8 cellular contexts compared by ENCODE assay signal in the genomic region with DNA sequence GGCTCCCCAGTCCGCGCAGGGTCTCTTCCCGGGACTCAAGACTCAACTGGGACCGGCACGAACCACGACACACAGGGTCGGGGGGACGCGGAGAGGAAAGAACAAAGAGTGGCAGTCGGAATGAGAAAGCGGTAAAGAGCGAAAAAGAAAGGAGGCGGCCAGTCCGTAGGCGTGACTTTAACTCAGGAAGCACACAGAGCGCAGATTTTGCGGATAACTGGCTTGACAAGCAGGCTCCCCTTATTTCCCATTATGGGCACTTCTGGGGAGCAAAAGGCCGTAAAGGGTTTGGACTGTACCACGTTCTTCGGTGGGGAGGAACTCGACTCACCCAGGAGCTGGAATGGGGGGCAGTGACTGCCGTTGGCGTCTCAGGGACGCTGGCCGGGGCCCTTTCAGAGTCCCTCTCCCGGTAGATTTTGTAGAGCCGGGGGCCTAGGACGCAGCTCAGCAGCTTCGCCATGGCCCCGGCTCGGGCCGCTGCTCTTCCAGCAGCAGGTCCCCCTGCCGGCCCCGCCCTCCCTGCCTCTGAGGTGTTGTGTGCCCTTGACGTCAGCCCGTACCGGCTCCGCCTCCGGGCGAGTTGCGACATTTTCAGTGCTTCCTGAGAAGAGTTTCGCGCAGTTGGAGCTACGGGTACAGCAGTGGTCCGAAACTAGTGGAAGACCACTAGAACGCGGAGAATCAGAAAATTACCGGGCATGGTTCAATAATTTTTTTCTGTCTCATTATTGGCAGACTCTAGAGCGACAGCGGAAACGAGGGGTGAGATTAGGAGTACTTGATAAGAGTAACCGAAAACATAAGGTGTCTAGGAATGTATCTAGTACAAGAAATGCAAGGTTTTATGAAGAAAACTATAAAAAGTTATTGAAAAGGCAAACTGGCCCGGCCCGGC. TPM values are rescaled to one million over a fixed set of nuclear protein-coding genes. Genes with fewer than 3 reads are reported as not detected.
DNase-seq lines count a peak whose midpoint lies in the region; ATAC-seq and TF ChIP-seq lines count a peak whose summit lies in the region.

Gene ABHD16A (minus strand): TSS at position 506 of the 898 bp plus-strand sequence. CDS start 43 bp downstream, at position 463.

- H3K36me3 ChIP-seq in CD8-positive, alpha-beta T cell (ENCODE audit: insufficient read depth, low read length) = no peaks in the 10 kb centered on the region
- peaks cover 27% of the 10 kb centered on the region for H3K36me3 ChIP-seq in NT2/D1 (ENCODE audit: insufficient read depth, insufficient read length, low read length)
- no peaks in the 10 kb centered on the region for H3K36me3 ChIP-seq in endocrine pancreas (ENCODE audit: control insufficient read depth, insufficient read depth, low read length)
- H3K36me3 ChIP-seq in mesenchymal stem cell (ENCODE audit: control insufficient read depth in 1 of 2, insufficient read depth in 2 of 2, low read depth in 1 of 2, low read length in 2 of 2) = peaks cover 11 to 17% of the 10 kb centered on the region in 2 experiments

- no peaks in the 10 kb centered on the region for H3K9me3 ChIP-seq in CD8-positive, alpha-beta T cell (ENCODE audit: low read length)
- no peaks in the 10 kb centered on the region for H3K9me3 ChIP-seq in NT2/D1 (ENCODE audit: insufficient read depth, low read length)
- no peaks in the 10 kb centered on the region for H3K9me3 ChIP-seq in endocrine pancreas (ENCODE audit: control insufficient read depth, low read length)
- H3K9me3 ChIP-seq in mesenchymal stem cell (ENCODE audit: control insufficient read depth, low read length) = no peaks in the 10 kb centered on the region

- H3K27ac Mint-ChIP-seq in CD8-positive, alpha-beta T cell = peak within 1 kb of the TSS; percentile 92
- H3K27ac Mint-ChIP-seq in activated CD8-positive, alpha-beta memory T cell treated with anti-CD3 and anti-CD28 coated beads, Interleukin-2, amount 10 ng/mL, durations not matched to agents 7 days and 5 days = peak within 1 kb of the TSS; percentile 98

- peaks cover 15% of the 10 kb centered on the region for H3K79me1 ChIP-seq in mesenchymal stem cell (replicated peaks; ENCODE audit: low read length, poor library complexity, severe bottlenecking)

- peak; percentile 93 for ATAC-seq in CD8-positive, alpha-beta T cell
- ATAC-seq in GM21360 (IDR thresholded peaks at IDR 0.05; ENCODE audit: unreplicated experiment) = peak; percentile 71
- ATAC-seq in activated CD8-positive, alpha-beta memory T cell treated with anti-CD3 and anti-CD28 coated beads, Interleukin-2, amount 10 ng/mL, durations not matched to agents 7 days and 5 days = peak; percentile 96

- H3K36me3 Mint-ChIP-seq in CD8-positive, alpha-beta T cell = peaks cover 31% of the 10 kb centered on the region
- peaks cover 11% of the 10 kb centered on the region for H3K36me3 Mint-ChIP-seq in activated CD8-positive, alpha-beta memory T cell treated with anti-CD3 and anti-CD28 coated beads, Interleukin-2, amount 10 ng/mL, durations not matched to agents 7 days and 5 days

- POLR2A ChIA-PET in CD8-positive, alpha-beta T cell (lab: Charles Lee) = interaction anchor here (0.6 to 1.8 kb wide), 19 partner anchors 8 to 268 kb away, joined by 3 to 17 read pairs (median 4); partner anchors contain the start of genes BAG6, DDAH2, DXO and EHMT2

- peak within 1 kb of the TSS; percentile 91 for H3K27ac ChIP-seq in CD8-positive, alpha-beta T cell (ENCODE audit: low read depth, low read length)
- H3K27ac ChIP-seq in mesenchymal stem cell (ENCODE audit: low read length, poor library complexity, severe bottlenecking) = peak within 1 kb of the TSS; percentile 88

- no peak for TF ChIP-seq CTCF in CD8-positive, alpha-beta T cell (IDR thresholded peaks at IDR 0.05)

- peak within 1 kb of the TSS; percentile 78 for H2BK5ac ChIP-seq in mesenchymal stem cell (ENCODE audit: low read depth, low read length, poor library complexity, severe bottlenecking)

- no peaks in the 10 kb centered on the region for H3K9me3 Mint-ChIP-seq in CD8-positive, alpha-beta T cell
- H3K9me3 Mint-ChIP-seq in activated CD8-positive, alpha-beta memory T cell treated with anti-CD3 and anti-CD28 coated beads, Interleukin-2, amount 10 ng/mL, durations not matched to agents 7 days and 5 days (ENCODE audit: low read depth) = no peaks in the 10 kb centered on the region

- H2AFZ ChIP-seq in mesenchymal stem cell (ENCODE audit: low read depth, low read length) = peak within 1 kb of the TSS; percentile 78

- H3K18ac ChIP-seq in mesenchymal stem cell (ENCODE audit: low read depth in 1 of 2, low read length in 2 of 2) = peak within 1 kb of the TSS; percentile 17 to 94

- H4K91ac ChIP-seq in mesenchymal stem cell (ENCODE audit: low read length) = no peak within 1 kb of the TSS

- peak within 1 kb of the TSS; percentile 80 for H4K8ac ChIP-seq in mesenchymal stem cell (ENCODE audit: low read length)

- peak within 1 kb of the TSS; percentile 93 for H3K9ac ChIP-seq in NT2/D1 (ENCODE audit: insufficient read length, low read depth)
- H3K9ac ChIP-seq in endocrine pancreas (ENCODE audit: control insufficient read depth, insufficient read depth, low read length) = peak within 1 kb of the TSS; percentile 98
- H3K9ac ChIP-seq in mesenchymal stem cell (ENCODE audit: low read length) = peak within 1 kb of the TSS; percentile 98

- no peaks in the 10 kb centered on the region for H3K27me3 ChIP-seq in CD8-positive, alpha-beta T cell (ENCODE audit: insufficient read depth, low read length)
- H3K27me3 ChIP-seq in NT2/D1 (ENCODE audit: insufficient read depth, insufficient read length) = no peaks in the 10 kb centered on the region
- no peaks in the 10 kb centered on the region for H3K27me3 ChIP-seq in endocrine pancreas (ENCODE audit: control insufficient read depth, insufficient read depth, low read length)
- H3K27me3 ChIP-seq in mesenchymal stem cell (ENCODE audit: control insufficient read depth in 1 of 2, insufficient read depth in 1 of 2, low read length in 2 of 2) = no peaks in the 10 kb centered on the region

- WGBS in mesenchymal stem cell = 4% methylated on average over 54 of the region's 54 CpGs

- H3K14ac ChIP-seq in mesenchymal stem cell (ENCODE audit: low read length in 2 of 2) = peak within 1 kb of the TSS in 1 of 2 experiments; percentile 71

- peaks cover 22% of the 10 kb centered on the region for H3K4me1 ChIP-seq in CD8-positive, alpha-beta T cell (ENCODE audit: insufficient read depth, low read length)
- H3K4me1 ChIP-seq in NT2/D1 (ENCODE audit: insufficient read depth, insufficient read length) (peaks cover 5% of the 10 kb centered on the region), endocrine pancreas (ENCODE audit: control insufficient read depth, insufficient read depth, low read length) (peaks cover 7% of the 10 kb centered on the region), mesenchymal stem cell (ENCODE audit: control insufficient read depth, insufficient read depth, low read depth, low read length) (peaks cover 15% of the 10 kb centered on the region)

- peak within 1 kb of the TSS; percentile 99 for H3K4me3 Mint-ChIP-seq in CD8-positive, alpha-beta T cell
- peak within 1 kb of the TSS; percentile 100 for H3K4me3 Mint-ChIP-seq in activated CD8-positive, alpha-beta memory T cell treated with anti-CD3 and anti-CD28 coated beads, Interleukin-2, amount 10 ng/mL, durations not matched to agents 7 days and 5 days

- peak; percentile 93 to 99 (median 96) for DNase-seq in CD8-positive, alpha-beta T cell
- DNase-seq in HUDEP-2 (lab: John Stamatoyannopoulos, UW; ENCODE audit: unreplicated experiment in 76 of 76) (peak in 75 of 76 experiments; percentile 89 to 100 (median 99)), NT2/D1 (ENCODE audit: low read depth, low spot score) (peak; percentile 95), mesenchymal stem cell (peak; percentile 98)
- peak; percentile 99 for DNase-seq in activated CD8-positive, alpha-beta memory T cell treated with anti-CD3 and anti-CD28 coated beads, Interleukin-2, amount 10 ng/mL, durations not matched to agents 7 days and 5 days
- DNase-seq in stimulated activated CD8-positive, alpha-beta memory T cell treated with anti-CD3 and anti-CD28 coated beads, Interleukin-12 subunit alpha, Interleukin-12 subunit beta, amount 100 ng/mL, for 4 hours (ENCODE audit: low read depth) = peak; percentile 94

- CTCF ChIA-PET in CD8-positive, alpha-beta T cell (lab: Charles Lee) = interaction anchor here (1.2 kb wide), 1 partner anchor 115 kb away, joined by 3 read pairs; no protein-coding TSS in a partner anchor
- CTCF ChIA-PET in activated CD8-positive, alpha-beta memory T cell treated with anti-CD3 and anti-CD28 coated beads, Interleukin-2, amount 10 ng/mL, durations not matched to agents 7 days and 5 days (lab: Charles Lee) = interaction anchor here (0.6 to 3.3 kb wide), 19 partner anchors 9 to 162 kb away, joined by 3 to 15 read pairs (median 4); partner anchors contain the start of genes CLIC1, DDX39B, HSPA1B and LY6G5C

- H2BK120ac ChIP-seq in mesenchymal stem cell (ENCODE audit: low read depth, low read length) = no peak within 1 kb of the TSS

- H3K4ac ChIP-seq in mesenchymal stem cell (ENCODE audit: low read depth in 1 of 2, low read length in 2 of 2) = peak within 1 kb of the TSS; percentile 58 to 96

- H3K23ac ChIP-seq in mesenchymal stem cell (ENCODE audit: low read length in 2 of 2) = peak within 1 kb of the TSS in 1 of 2 experiments; percentile 64

- peak within 1 kb of the TSS in 1 of 2 experiments; percentile 44 for H2BK12ac ChIP-seq in mesenchymal stem cell (ENCODE audit: low read length in 2 of 2)

- peak within 1 kb of the TSS; percentile 76 for H2BK15ac ChIP-seq in mesenchymal stem cell (ENCODE audit: low read depth, poor library complexity, severe bottlenecking)

- intact Hi-C loops in CD8-positive, alpha-beta T cell (cut with DNase I, micrococcal nuclease) = loop anchor here (1.0 to 5.0 kb wide), 15 partner anchors 26 to 474 kb away; partner anchors contain the start of genes BAG6 (in 2 of the 2), AGPAT1 (in 1 of the 2), DDAH2 (in 1 of the 2) and EHMT2 (in 1 of the 2)

- peak within 1 kb of the TSS; percentile 82 for H2AK5ac ChIP-seq in mesenchymal stem cell (ENCODE audit: low read length, severe bottlenecking)

- peak within 1 kb of the TSS; percentile 70 for H3K4me2 ChIP-seq in mesenchymal stem cell (ENCODE audit: low read length, poor library complexity, severe bottlenecking)

- H3K27me3 Mint-ChIP-seq in CD8-positive, alpha-beta T cell (ENCODE audit: low read depth) = no peaks in the 10 kb centered on the region
- no peaks in the 10 kb centered on the region for H3K27me3 Mint-ChIP-seq in activated CD8-positive, alpha-beta memory T cell treated with anti-CD3 and anti-CD28 coated beads, Interleukin-2, amount 10 ng/mL, durations not matched to agents 7 days and 5 days

- peaks cover 35% of the 10 kb centered on the region for H3K4me1 Mint-ChIP-seq in CD8-positive, alpha-beta T cell (ENCODE audit: low read depth)
- H3K4me1 Mint-ChIP-seq in activated CD8-positive, alpha-beta memory T cell treated with anti-CD3 and anti-CD28 coated beads, Interleukin-2, amount 10 ng/mL, durations not matched to agents 7 days and 5 days = peaks cover 32% of the 10 kb centered on the region

- H3K4me3 ChIP-seq in CD8-positive, alpha-beta T cell (ENCODE audit: low read depth, low read length) = peak within 1 kb of the TSS; percentile 83
- peak within 1 kb of the TSS; percentile 87 for H3K4me3 ChIP-seq in NT2/D1 (ENCODE audit: insufficient read length, low read depth)
- peak within 1 kb of the TSS; percentile 87 for H3K4me3 ChIP-seq in endocrine pancreas (ENCODE audit: control insufficient read depth, insufficient read depth, low read length)
- peak within 1 kb of the TSS; percentile 78 to 97 for H3K4me3 ChIP-seq in mesenchymal stem cell (ENCODE audit: insufficient read depth in 1 of 2, low read depth in 1 of 2, low read length in 2 of 2)

RNA-seq across cellular contexts. Expression of gene ABHD16A, which starts in this region (rescaled TPM):
- total RNA-seq in CD8-positive, alpha-beta T cell = 10 to 100 TPM; 79.6 to 81.6 TPM
- total RNA-seq in activated CD8-positive, alpha-beta memory T cell treated with anti-CD3 and anti-CD28 coated beads, Interleukin-2, amount 10 ng/mL, durations not matched to agents 7 days and 5 days = 10 to 100 TPM; 49.0 to 56.7 TPM
- polyA plus RNA-seq in mesenchymal stem cell (2013, experiment 1 of 2) = 36.9 TPM
- polyA plus RNA-seq in mesenchymal stem cell (2013, experiment 2 of 2) = 39.6 TPM

Comparison
In these comparisons a context has a peak if more than half of its experiments do, and no peak if none do; other contexts are left out.
1. Peak in every context shown above with its lines: DNase-seq, ATAC-seq, H3K4me3 ChIP-seq and H3K27ac ChIP-seq.